Comparison of ENCODE assay signal across 24 cellular contexts in genomic region chr3:38711321-38711720, GRCh38.
"Had no signal": no experiment of that assay in that cellular context is flagged by ENCODE, and none has a peak within 500 bp of the region (broad histone marks: within the 10 kb centered on the region; RNA-seq: fewer than 3 reads in every experiment).

No MANE protein-coding gene starts in this region.

- DNase-seq: Karpas-422; KG1; MG63; NCI-H1092; NCI-H1105 treated with DMSO at 0.1 percent for 48 hours; NCI-H1417 treated with DMSO at 0.1 percent for 48 hours; NCI-H146; NCI-H1694 treated with DMSO at 0.1 percent for 48 hours; NCI-H1930; NCI-H2081; NCI-H2107; NCI-H2171; NCI-H226; NCI-H446; NCI-H510A; NCI-H524 treated with DMSO at 0.1 percent for 48 hours; NCI-H69; NCI-H774; NK-92 treated with Interleukin-12 subunit alpha and Interleukin-12 subunit beta, amount 100 ng/mL, for 24 hours; PC-3; SHP77; SK-N-SH had no signal

- H3K36me3 ChIP-seq: MG63 had no signal

- H3K4me3 ChIP-seq: MG63 had no signal

- H3K27me3 ChIP-seq: MG63 had no signal

- ATAC-seq: Panc1, PC-3 had no signal

- H3K27ac ChIP-seq: RWPE1 had no signal

- H3K9ac ChIP-seq: SK-N-SH had no signal

- H3K4me2 ChIP-seq: SK-N-SH had no signal

- H3K9me3 ChIP-seq: MG63, SK-N-SH had no signal
